21 cellular contexts compared by ENCODE assay signal in the genomic region with DNA sequence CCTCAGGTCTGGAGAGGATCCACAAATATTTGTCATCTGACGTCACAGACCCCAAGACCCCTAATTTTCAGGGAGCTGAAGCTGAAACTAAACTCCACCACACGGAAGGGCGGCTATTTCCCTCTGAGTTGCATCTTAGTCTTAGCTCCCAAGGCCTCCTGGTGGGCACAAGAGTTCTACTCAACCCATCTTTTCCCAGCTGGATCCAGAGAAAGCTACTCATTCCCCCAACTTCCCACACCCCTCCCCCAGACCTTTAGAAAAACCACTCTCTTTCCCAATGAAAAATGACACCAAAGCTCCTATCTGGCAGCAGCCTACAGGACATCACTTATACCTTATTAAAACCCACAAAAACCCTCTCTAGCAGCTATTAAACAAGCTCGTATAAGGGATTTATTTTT.
"Had no signal": no experiment of that assay in that cellular context is flagged by ENCODE, and none has a peak within 500 bp of the region (broad histone marks: within the 10 kb centered on the region; RNA-seq: fewer than 3 reads in every experiment).

No MANE protein-coding gene starts in this region.

- DNase-seq: activated CD4-positive, alpha-beta T cell treated with anti-CD3 and anti-CD28 coated beads for 1 hour; activated CD4-positive, alpha-beta T cell treated with anti-CD3 and anti-CD28 coated beads, Interleukin-2, amount 50 U/mL, for 4 hours; activated naive CD4-positive, alpha-beta T cell; activated naive CD8-positive, alpha-beta T cell treated with anti-CD3 and anti-CD28 coated beads, Interleukin-2, amount 10 ng/mL, durations not matched to agents 7 days and 5 days; activated T-cell treated with anti-CD3 and anti-CD28 coated beads for 4 hours; effector CD4-positive, alpha-beta T cell; esophagus squamous epithelium; foreskin keratinocyte; islet precursor cell; left lung; stimulated activated CD4-positive, alpha-beta T cell treated with anti-CD3 and anti-CD28 coated beads, Interleukin-4, amount 100 ng/mL, for 4 hours; stimulated activated CD8-positive, alpha-beta memory T cell treated with anti-CD3 and anti-CD28 coated beads, Interleukin-4, amount 100 ng/mL, for 48 hours; stimulated activated naive CD4-positive, alpha-beta T cell treated with Interleukin-2 at 50 U/mL for 16 hours; T-helper 9 cell; transverse colon had no signal

- H3K27me3 Mint-ChIP-seq: activated naive CD8-positive, alpha-beta T cell treated with anti-CD3 and anti-CD28 coated beads, Interleukin-2, amount 10 ng/mL, durations not matched to agents 7 days and 5 days; central memory CD8-positive, alpha-beta T cell; memory B cell had no signal

- H3K4me1 Mint-ChIP-seq: brain, memory B cell had no signal

- H3K9me3 Mint-ChIP-seq: activated naive CD8-positive, alpha-beta T cell treated with anti-CD3 and anti-CD28 coated beads, Interleukin-2, amount 10 ng/mL, durations not matched to agents 7 days and 5 days; brain; central memory CD8-positive, alpha-beta T cell; memory B cell; naive thymus-derived CD8-positive, alpha-beta T cell had no signal

- H3K4me3 ChIP-seq: coronary artery, esophagus squamous epithelium, left lung, skin epidermis, transverse colon had no signal

- H3K4me3 Mint-ChIP-seq: activated naive CD8-positive, alpha-beta T cell treated with anti-CD3 and anti-CD28 coated beads, Interleukin-2, amount 10 ng/mL, durations not matched to agents 7 days and 5 days; brain; central memory CD8-positive, alpha-beta T cell; memory B cell had no signal

- H3K36me3 Mint-ChIP-seq: activated naive CD8-positive, alpha-beta T cell treated with anti-CD3 and anti-CD28 coated beads, Interleukin-2, amount 10 ng/mL, durations not matched to agents 7 days and 5 days; brain; memory B cell; naive thymus-derived CD8-positive, alpha-beta T cell had no signal

- H3K27ac Mint-ChIP-seq: activated naive CD8-positive, alpha-beta T cell treated with anti-CD3 and anti-CD28 coated beads, Interleukin-2, amount 10 ng/mL, durations not matched to agents 7 days and 5 days; brain; memory B cell had no signal

- ATAC-seq: foreskin keratinocyte, left lung had no signal
